ENCODE assay signal across 8 cellular contexts in the genomic region with DNA sequence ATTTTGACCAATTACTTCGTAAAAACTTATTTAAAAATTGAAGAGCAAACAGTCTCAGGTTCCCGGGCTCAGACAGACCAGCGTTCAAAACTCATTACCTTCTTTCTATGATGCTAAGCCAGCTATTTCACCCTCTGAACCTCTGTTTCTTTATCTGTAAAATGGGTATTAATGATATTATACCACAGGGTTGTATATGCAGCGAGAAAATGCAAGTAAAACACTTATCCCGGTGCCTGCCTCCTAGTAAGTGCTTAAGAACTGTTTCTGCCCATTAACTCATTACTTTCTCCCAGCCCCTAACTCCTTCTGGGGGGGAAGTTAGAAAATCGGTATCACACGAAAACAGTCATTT. TPM values are rescaled to one million over a fixed set of nuclear protein-coding genes. Genes with fewer than 3 reads are reported as not detected.
DNase-seq lines count a peak whose midpoint lies in the region; ATAC-seq and TF ChIP-seq lines count a peak whose summit lies in the region.

No MANE protein-coding gene starts in this region.

- POLR2A ChIA-PET in activated CD4-positive, alpha-beta T cell treated with anti-CD3 and anti-CD28 coated beads for 36 hours (lab: Charles Lee) = no interaction called here

- H3K27ac ChIP-seq in left lung (peak overlapping the region; percentile 40 to 88), suprapubic skin (peak overlapping the region; percentile 89)

- ATAC-seq in activated CD4-positive, alpha-beta T cell treated with anti-CD3 and anti-CD28 coated beads for 36 hours = no peak
- no peak for ATAC-seq in left lung
- no peak for ATAC-seq in sciatic nerve

- peak overlapping the region; percentile 84 to 89 for H3K4me3 ChIP-seq in left lung
- H3K4me3 ChIP-seq in suprapubic skin = peak overlapping the region; percentile 94

- 39% methylated on average over 7 of the region's 7 CpGs for WGBS in suprapubic skin

- H3K4me3 Mint-ChIP-seq in activated CD4-positive, alpha-beta T cell treated with anti-CD3 and anti-CD28 coated beads for 36 hours = peak overlapping the region; percentile 82
- peak overlapping the region; percentile 92 for H3K4me3 Mint-ChIP-seq in activated naive CD8-positive, alpha-beta T cell treated with anti-CD3 and anti-CD28 coated beads for 36 hours

- H3K4me1 Mint-ChIP-seq in activated CD4-positive, alpha-beta T cell treated with anti-CD3 and anti-CD28 coated beads for 36 hours = peaks cover 21% of the 10 kb centered on the region
- H3K4me1 Mint-ChIP-seq in activated naive CD8-positive, alpha-beta T cell treated with anti-CD3 and anti-CD28 coated beads for 36 hours = peaks cover 28% of the 10 kb centered on the region

- no peaks in the 10 kb centered on the region for H3K27me3 Mint-ChIP-seq in activated CD4-positive, alpha-beta T cell treated with anti-CD3 and anti-CD28 coated beads for 36 hours
- H3K27me3 Mint-ChIP-seq in activated naive CD8-positive, alpha-beta T cell treated with anti-CD3 and anti-CD28 coated beads for 36 hours = peaks cover 3% of the 10 kb centered on the region

- intact Hi-C loops in activated CD4-positive, alpha-beta T cell treated with anti-CD3 and anti-CD28 coated beads for 36 hours (cut with DNase I, micrococcal nuclease) = loop anchor here in 1 of 2 experiments (1.0 to 5.0 kb wide), 7 partner anchors 195 to 355 kb away; partner anchors contain the start of genes GMFG, MED29, MRPS12 and PAF1
- intact Hi-C loops in left lung (cut with DNase I) = no loop called here
- intact Hi-C loops in sciatic nerve (cut with DNase I) = loop anchor here (10.0 kb wide), 1 partner anchor 60 kb away; no protein-coding TSS in a partner anchor

- DNase-seq in activated CD4-positive, alpha-beta T cell treated with anti-CD3 and anti-CD28 coated beads for 36 hours = no peak
- no peak for DNase-seq in activated CD4-positive, alpha-beta T cell treated with anti-CD3 and anti-CD28 coated beads for 48 hours
- no peak for DNase-seq in activated naive CD8-positive, alpha-beta T cell treated with anti-CD3 and anti-CD28 coated beads for 36 hours
- no peak for DNase-seq in left lung
- no peak for DNase-seq in suprapubic skin (ENCODE audit: low spot score in 2 of 2)
- DNase-seq in sciatic nerve (ENCODE audit: low spot score) = no peak
- DNase-seq in NCI-H2029 (lab: John Stamatoyannopoulos, UW) = no peak
- DNase-seq in NCI-H82 treated with DMSO at 0.1 percent for 48 hours (lab: John Stamatoyannopoulos, UW; ENCODE audit: unreplicated experiment) = no peak

- no peak for TF ChIP-seq EP300 in suprapubic skin (IDR thresholded peaks at IDR 0.05)

- CTCF ChIA-PET in activated CD4-positive, alpha-beta T cell treated with anti-CD3 and anti-CD28 coated beads for 36 hours (lab: Charles Lee) = interaction anchor here (1.1 kb wide), 1 partner anchor 61 kb away, joined by 4 read pairs; no protein-coding TSS in a partner anchor

- H3K27ac Mint-ChIP-seq in activated CD4-positive, alpha-beta T cell treated with anti-CD3 and anti-CD28 coated beads for 36 hours = peak overlapping the region; percentile 90
- peak overlapping the region; percentile 92 for H3K27ac Mint-ChIP-seq in activated naive CD8-positive, alpha-beta T cell treated with anti-CD3 and anti-CD28 coated beads for 36 hours

- H3K36me3 ChIP-seq in left lung = no peaks in the 10 kb centered on the region
- H3K36me3 ChIP-seq in suprapubic skin = no peaks in the 10 kb centered on the region

- TF ChIP-seq POLR2A in suprapubic skin (IDR thresholded peaks at IDR 0.05) = no peak

- H3K4me1 ChIP-seq in left lung = peaks cover 8 to 49% of the 10 kb centered on the region in 2 donors
- peaks cover 63% of the 10 kb centered on the region for H3K4me1 ChIP-seq in suprapubic skin

- H3K9me3 ChIP-seq in left lung (no peaks in the 10 kb centered on the region), suprapubic skin (no peaks in the 10 kb centered on the region)

- H3K9me3 Mint-ChIP-seq in activated CD4-positive, alpha-beta T cell treated with anti-CD3 and anti-CD28 coated beads for 36 hours (ENCODE audit: low read depth) = no peaks in the 10 kb centered on the region
- H3K9me3 Mint-ChIP-seq in activated naive CD8-positive, alpha-beta T cell treated with anti-CD3 and anti-CD28 coated beads for 36 hours = no peaks in the 10 kb centered on the region

- peaks cover 0 to under 1% of the 10 kb centered on the region in 2 donors for H3K27me3 ChIP-seq in left lung
- H3K27me3 ChIP-seq in suprapubic skin = peaks cover 4% of the 10 kb centered on the region

- no peak for TF ChIP-seq CTCF in left lung (IDR thresholded peaks at IDR 0.05)
- TF ChIP-seq CTCF in suprapubic skin (IDR thresholded peaks at IDR 0.05) = no peak

- no peaks in the 10 kb centered on the region for H3K36me3 Mint-ChIP-seq in activated CD4-positive, alpha-beta T cell treated with anti-CD3 and anti-CD28 coated beads for 36 hours (ENCODE audit: low read depth)
- no peaks in the 10 kb centered on the region for H3K36me3 Mint-ChIP-seq in activated naive CD8-positive, alpha-beta T cell treated with anti-CD3 and anti-CD28 coated beads for 36 hours

RNA-seq across cellular contexts. Expression of gene PAK4, which starts 0.4 kb away (rescaled TPM):
- total RNA-seq in activated CD4-positive, alpha-beta T cell treated with anti-CD3 and anti-CD28 coated beads for 36 hours = 10 to 100 TPM; 14.2 to 22.6 TPM
- 10 to 100 TPM; 13.2 to 16.2 TPM for total RNA-seq in activated naive CD8-positive, alpha-beta T cell treated with anti-CD3 and anti-CD28 coated beads for 36 hours
- total RNA-seq in left lung = 10 to 100 TPM; 43.9 to 46.0 TPM
- 10 to 100 TPM; 20.7 to 25.3 (median 23.6) TPM for total RNA-seq in suprapubic skin
- total RNA-seq in sciatic nerve = 43.5 TPM

RNA-seq across cellular contexts. Expression of gene ACP7, which starts 41.0 kb away (rescaled TPM):
- total RNA-seq in activated CD4-positive, alpha-beta T cell treated with anti-CD3 and anti-CD28 coated beads for 36 hours = not detected
- not detected for total RNA-seq in activated naive CD8-positive, alpha-beta T cell treated with anti-CD3 and anti-CD28 coated beads for 36 hours
- not detected for total RNA-seq in left lung
- total RNA-seq in suprapubic skin = 10 to 100 TPM; 15.0 to 24.1 (median 18.0) TPM
- 1.6 TPM for total RNA-seq in sciatic nerve
